28 cellular contexts compared by ENCODE assay signal in the genomic region with DNA sequence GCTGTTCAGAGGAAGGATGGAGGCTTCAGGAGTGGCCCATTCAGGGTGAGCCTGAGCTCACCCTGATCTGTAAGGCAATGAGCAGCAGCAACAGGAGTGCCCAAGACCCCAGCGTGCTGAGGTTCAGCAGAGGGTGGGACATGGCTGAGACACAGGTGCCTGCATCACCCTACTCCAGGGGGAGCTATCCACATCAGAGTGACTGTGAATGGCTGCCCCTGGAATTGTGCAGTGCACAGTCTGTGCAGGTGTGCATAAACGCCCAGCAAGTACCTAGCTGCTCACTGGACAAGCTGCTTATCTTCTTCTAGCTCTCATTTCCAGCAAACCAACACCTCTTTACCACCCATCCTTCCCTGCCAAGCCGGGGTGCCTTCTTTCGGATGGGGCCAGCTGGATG.
A peak's percentile ranks its signal among the peaks of the same experiment; 100 is the strongest.
DNase-seq lines count a peak whose midpoint lies in the region; ATAC-seq and TF ChIP-seq lines count a peak whose summit lies in the region.
"Had no signal": no experiment of that assay in that cellular context is flagged by ENCODE, and none has a peak within 500 bp of the region (broad histone marks: within the 10 kb centered on the region; RNA-seq: fewer than 3 reads in every experiment).

No MANE protein-coding gene starts in this region.

- 69 to 76% methylated on average over 4 of the region's 4 CpGs for WGBS in aorta, 2 donors

- no peak for ATAC-seq in RWPE2 (ENCODE audit: low read depth)
- peak; percentile 26 for ATAC-seq in aorta (ENCODE audit: low FRiP score)
- no peak for ATAC-seq in HG03378 (IDR thresholded peaks at IDR 0.05; ENCODE audit: unreplicated experiment)
- no peak for ATAC-seq in GM18505 (IDR thresholded peaks at IDR 0.05; ENCODE audit: unreplicated experiment)
- ATAC-seq: HepG2, Panc1 had no signal

- H3K9me3 ChIP-seq in RWPE2 (ENCODE audit: severe bottlenecking): no peaks in the 10 kb centered on the region
- H3K9me3 ChIP-seq in aorta (ENCODE audit: control insufficient read depth, low read length): no peaks in the 10 kb centered on the region
- H3K9me3 ChIP-seq: BE2C had no signal

- H3K27ac ChIP-seq in RWPE2 (ENCODE audit: poor library complexity, severe bottlenecking): no peak overlapping the region
- H3K27ac ChIP-seq in aorta (ENCODE audit: low read depth in 1 of 2, low read length in 2 of 2): no peak overlapping the region
- H3K27ac ChIP-seq: GM23248, RWPE1 had no signal

- DNase-seq in activated effector memory CD4-positive, alpha-beta T cell treated with anti-CD3 and anti-CD28 coated beads, Interleukin-2, amount 50 U/mL, for 16 hours: peak; percentile 33
- DNase-seq in activated effector memory CD4-positive, alpha-beta T cell treated with Interleukin-2 at 50 U/mL for 16 hours: no peak
- DNase-seq in RWPE2 (ENCODE audit: low spot score) (peak; percentile 38), epithelial cell of proximal tubule (ENCODE audit: low read depth) (no peak), aorta (peak in 1 of 2 donors; percentile 22), T-helper 1 cell (no peak)
- DNase-seq: 8988T; ACHN; BE2C; Calu3; GM23248; H7; HFFc6; Kasumi-1; NCI-H1105; NCI-H1436 treated with DMSO at 0.1 percent for 48 hours; NCI-H187 treated with DMSO at 0.1 percent for 48 hours; NCI-H2107; NCI-H526; NCI-H82; NK-92 treated with Interleukin-12 subunit alpha and Interleukin-12 subunit beta, amount 100 ng/mL, for 24 hours; SHP77 treated with DMSO at 0.1 percent for 48 hours; SW 1271 had no signal

- H3K36me3 ChIP-seq in RWPE2 (ENCODE audit: low read depth) (no peaks in the 10 kb centered on the region), aorta (ENCODE audit: control insufficient read depth in 1 of 2, insufficient read depth in 2 of 2, low read length in 1 of 2) (no peaks in the 10 kb centered on the region)
- H3K36me3 ChIP-seq: BE2C had no signal

- H3K4me3 ChIP-seq in RWPE2 (ENCODE audit: severe bottlenecking): no peak overlapping the region
- H3K4me3 ChIP-seq in epithelial cell of proximal tubule (ENCODE audit: low read depth, low read length): no peak overlapping the region
- H3K4me3 ChIP-seq in aorta (ENCODE audit: low read length in 2 of 2): no peak overlapping the region
- H3K4me3 ChIP-seq: GM23248 had no signal

- no peak for TF ChIP-seq POLR2A in GM18505 (IDR thresholded peaks at IDR 0.05; ENCODE audit: borderline replicate concordance, extremely low read depth, insufficient read depth, insufficient read length)

- H3K4me1 ChIP-seq in RWPE2 (ENCODE audit: insufficient read depth, poor library complexity, severe bottlenecking) (no peaks in the 10 kb centered on the region), aorta (ENCODE audit: control insufficient read depth in 1 of 2, insufficient read depth in 2 of 2, low read length in 2 of 2) (no peaks in the 10 kb centered on the region)
- H3K4me1 ChIP-seq: BE2C had no signal

- TF ChIP-seq CTCF in RWPE2 (IDR thresholded peaks at IDR 0.05; ENCODE audit: poor library complexity, severe bottlenecking) (no peak), epithelial cell of proximal tubule (conservative IDR thresholded peaks at IDR 0.05; ENCODE audit: low read depth, low read length) (peak; percentile 23)

- intact Hi-C loops in aorta (cut with DNase I): no loop called here

- H3K27me3 ChIP-seq in RWPE2 (ENCODE audit: insufficient read depth, poor library complexity, severe bottlenecking) (no peaks in the 10 kb centered on the region), aorta (ENCODE audit: control insufficient read depth in 1 of 2, insufficient read depth in 2 of 2, low read length in 1 of 2) (no peaks in the 10 kb centered on the region)

Comparison
In these comparisons a context has a peak if more than half of its experiments do, and no peak if none do; other contexts are left out.
1. DNase-seq: peak in activated effector memory CD4-positive, alpha-beta T cell treated with anti-CD3 and anti-CD28 coated beads, Interleukin-2, amount 50 U/mL, for 16 hours (single experiment) and RWPE2 (single experiment); none in activated effector memory CD4-positive, alpha-beta T cell treated with Interleukin-2 at 50 U/mL for 16 hours (single experiment), epithelial cell of proximal tubule (single experiment) and T-helper 1 cell (0 of 5).